1 cellular context compared by ENCODE assay signal in the genomic region with DNA sequence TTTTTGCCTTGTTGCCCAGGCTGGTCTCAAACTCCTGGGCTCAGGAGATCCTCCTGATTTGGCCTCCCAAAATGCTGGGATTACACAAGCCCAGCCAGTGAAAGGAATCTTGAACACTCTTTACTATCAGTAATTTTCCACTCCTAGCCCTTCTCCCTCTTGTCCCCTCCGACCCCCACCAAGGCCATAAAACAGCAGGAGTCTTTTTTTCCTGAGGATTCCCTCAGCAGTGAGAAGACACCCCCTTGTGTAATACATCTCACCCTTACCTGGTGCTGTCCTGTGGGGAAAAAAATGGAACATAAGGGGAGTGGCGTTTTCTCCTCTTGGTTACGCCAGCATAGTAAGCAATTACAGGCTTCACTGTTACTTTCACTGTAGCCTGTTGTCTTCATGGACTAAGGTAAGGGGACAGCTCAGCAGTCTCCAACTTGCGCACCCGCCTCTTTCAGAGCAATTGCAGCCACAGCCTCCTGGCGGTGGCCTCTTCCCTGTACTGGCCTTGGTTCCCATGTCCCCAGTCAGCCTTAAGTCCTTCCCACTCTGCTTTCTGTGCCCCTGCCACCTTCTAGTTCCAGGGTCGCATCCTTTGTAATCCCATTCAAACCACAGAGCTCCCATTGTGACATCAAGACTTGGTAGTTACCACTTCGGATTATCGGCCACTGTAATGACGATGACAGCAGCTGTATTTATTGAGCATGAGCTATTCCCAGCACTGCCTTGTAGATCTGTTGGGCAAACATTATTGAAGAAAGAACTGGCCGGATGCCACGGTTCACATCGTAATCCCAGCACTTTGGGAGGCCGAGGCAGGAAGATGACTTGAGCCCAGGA.
TF ChIP-seq lines count a peak whose summit lies in the region.

No MANE protein-coding gene starts in this region.

TF ChIP-seq in HepG2, 621 proteins besides CTCF, POLR2A, EP300 and RAD21 (continued from another document and continues in another):
- TF ChIP-seq, protein P1, sequence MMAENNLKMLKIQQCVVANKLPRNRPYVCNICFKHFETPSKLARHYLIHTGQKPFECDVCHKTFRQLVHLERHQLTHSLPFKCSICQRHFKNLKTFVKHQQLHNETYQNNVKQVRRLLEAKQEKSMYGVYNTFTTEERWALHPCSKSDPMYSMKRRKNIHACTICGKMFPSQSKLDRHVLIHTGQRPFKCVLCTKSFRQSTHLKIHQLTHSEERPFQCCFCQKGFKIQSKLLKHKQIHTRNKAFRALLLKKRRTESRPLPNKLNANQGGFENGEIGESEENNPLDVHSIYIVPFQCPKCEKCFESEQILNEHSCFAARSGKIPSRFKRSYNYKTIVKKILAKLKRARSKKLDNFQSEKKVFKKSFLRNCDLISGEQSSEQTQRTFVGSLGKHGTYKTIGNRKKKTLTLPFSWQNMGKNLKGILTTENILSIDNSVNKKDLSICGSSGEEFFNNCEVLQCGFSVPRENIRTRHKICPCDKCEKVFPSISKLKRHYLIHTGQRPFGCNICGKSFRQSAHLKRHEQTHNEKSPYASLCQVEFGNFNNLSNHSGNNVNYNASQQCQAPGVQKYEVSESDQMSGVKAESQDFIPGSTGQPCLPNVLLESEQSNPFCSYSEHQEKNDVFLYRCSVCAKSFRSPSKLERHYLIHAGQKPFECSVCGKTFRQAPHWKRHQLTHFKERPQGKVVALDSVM (CRISPR knock-in tag; IDR thresholded peaks at IDR 0.05): peak; percentile 43
- TF ChIP-seq, protein P2, sequence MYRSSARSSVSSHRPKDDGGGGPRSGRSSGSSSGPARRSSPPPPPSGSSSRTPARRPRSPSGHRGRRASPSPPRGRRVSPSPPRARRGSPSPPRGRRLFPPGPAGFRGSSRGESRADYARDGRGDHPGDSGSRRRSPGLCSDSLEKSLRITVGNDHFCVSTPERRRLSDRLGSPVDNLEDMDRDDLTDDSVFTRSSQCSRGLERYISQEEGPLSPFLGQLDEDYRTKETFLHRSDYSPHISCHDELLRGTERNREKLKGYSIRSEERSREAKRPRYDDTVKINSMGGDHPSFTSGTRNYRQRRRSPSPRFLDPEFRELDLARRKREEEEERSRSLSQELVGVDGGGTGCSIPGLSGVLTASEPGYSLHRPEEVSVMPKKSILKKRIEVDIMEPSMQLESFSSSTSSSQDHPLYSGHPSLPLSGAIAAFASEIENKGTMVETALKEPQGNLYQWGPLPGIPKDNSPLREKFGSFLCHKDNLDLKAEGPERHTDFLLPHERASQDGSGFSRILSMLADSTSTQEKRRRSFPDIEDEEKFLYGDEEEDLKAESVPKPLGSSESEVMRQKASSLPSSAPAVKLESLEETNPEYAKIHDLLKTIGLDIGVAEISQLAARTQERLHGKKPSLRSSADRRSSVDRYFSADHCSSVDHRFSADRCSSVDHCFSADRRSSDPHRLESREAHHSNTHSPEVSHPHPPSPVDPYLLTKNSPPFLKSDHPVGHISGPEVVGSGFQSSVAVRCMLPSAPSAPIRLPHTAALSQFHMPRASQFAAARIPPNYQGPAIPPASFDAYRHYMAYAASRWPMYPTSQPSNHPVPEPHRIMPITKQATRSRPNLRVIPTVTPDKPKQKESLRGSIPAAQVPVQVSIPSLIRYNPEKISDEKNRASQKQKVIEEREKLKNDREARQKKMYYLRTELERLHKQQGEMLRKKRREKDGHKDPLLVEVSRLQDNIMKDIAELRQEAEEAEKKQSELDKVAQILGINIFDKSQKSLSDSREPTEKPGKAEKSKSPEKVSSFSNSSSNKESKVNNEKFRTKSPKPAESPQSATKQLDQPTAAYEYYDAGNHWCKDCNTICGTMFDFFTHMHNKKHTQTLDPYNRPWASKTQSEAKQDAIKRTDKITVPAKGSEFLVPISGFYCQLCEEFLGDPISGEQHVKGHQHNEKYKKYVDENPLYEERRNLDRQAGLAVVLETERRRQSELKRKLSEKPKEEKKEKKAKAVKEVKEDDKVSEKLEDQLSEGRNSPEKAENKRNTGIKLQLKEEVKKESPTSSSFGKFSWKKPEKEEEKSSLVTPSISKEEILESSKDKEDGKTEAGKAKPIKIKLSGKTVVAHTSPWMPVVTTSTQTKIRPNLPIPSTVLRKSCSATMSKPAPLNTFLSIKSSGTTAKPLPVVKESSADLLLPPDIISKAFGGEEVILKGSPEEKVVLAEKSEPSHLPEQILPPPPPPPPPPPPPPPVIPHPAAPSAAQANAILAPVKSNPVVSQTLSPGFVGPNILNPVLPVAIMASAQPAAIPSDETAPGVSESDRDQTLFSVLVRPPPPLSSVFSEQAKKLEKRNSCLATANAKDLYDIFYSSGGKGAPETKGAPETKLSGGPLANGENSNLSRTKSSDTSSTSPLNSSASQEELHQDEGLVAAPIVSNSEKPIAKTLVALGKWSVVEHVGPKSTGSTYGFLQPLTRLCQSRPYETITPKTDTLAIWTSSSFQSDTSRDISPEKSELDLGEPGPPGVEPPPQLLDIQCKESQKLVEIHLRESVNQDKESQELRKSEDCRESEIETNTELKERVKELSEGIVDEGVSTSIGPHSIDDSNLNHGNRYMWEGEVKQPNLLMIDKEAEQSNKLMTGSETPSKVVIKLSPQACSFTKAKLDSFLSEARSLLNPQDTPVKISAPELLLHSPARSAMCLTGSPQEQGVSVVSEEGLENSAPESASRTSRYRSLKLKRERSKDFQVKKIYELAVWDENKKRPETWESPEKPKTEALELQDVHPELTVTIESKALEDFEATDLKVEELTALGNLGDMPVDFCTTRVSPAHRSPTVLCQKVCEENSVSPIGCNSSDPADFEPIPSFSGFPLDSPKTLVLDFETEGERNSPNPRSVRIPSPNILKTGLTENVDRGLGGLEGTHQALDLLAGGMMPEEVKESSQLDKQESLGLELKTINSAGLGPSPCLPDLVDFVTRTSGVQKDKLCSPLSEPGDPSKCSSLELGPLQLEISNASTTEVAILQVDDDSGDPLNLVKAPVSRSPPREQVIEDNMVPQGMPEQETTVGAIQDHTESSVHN (CRISPR knock-in tag; IDR thresholded peaks at IDR 0.05): no peak
- TF ChIP-seq SOX5 (CRISPR knock-in tag; IDR thresholded peaks at IDR 0.05; ENCODE audit: borderline replicate concordance) (no peak; the same call in 1 of the 2 replicates), PAF1 (CRISPR knock-in tag; IDR thresholded peaks at IDR 0.05) (no peak), NR2F6 (IDR thresholded peaks at IDR 0.05) (no peak), NR2F6 (CRISPR knock-in tag; IDR thresholded peaks at IDR 0.05) (no peak), MIER2 (CRISPR knock-in tag; IDR thresholded peaks at IDR 0.05) (no peak), GATAD1 (CRISPR knock-in tag; IDR thresholded peaks at IDR 0.05) (no peak), ZNF530 (CRISPR knock-in tag; IDR thresholded peaks at IDR 0.05; ENCODE audit: low read depth) (no peak), ZNF10 (CRISPR knock-in tag; IDR thresholded peaks at IDR 0.05; ENCODE audit: borderline replicate concordance, low read depth) (no peak), IRX3 (CRISPR knock-in tag; IDR thresholded peaks at IDR 0.05; ENCODE audit: borderline replicate concordance, low read depth) (no peak), PTBP1 (IDR thresholded peaks at IDR 0.05; ENCODE audit: low read depth, low read length, poor library complexity, severe bottlenecking) (no peak), GATA4 (IDR thresholded peaks at IDR 0.05; ENCODE audit: borderline replicate concordance, low read depth) (no peak), MEF2D (CRISPR knock-in tag; IDR thresholded peaks at IDR 0.05) (no peak), ZFAT (CRISPR knock-in tag; conservative IDR thresholded peaks at IDR 0.05) (no peak), ZNF383 (CRISPR knock-in tag; IDR thresholded peaks at IDR 0.05; ENCODE audit: borderline replicate concordance) (no peak), ZNF547 (CRISPR knock-in tag; IDR thresholded peaks at IDR 0.05) (no peak), KDM2A (CRISPR knock-in tag; IDR thresholded peaks at IDR 0.05; ENCODE audit: borderline replicate concordance, low read depth) (no peak), REXO4 (CRISPR knock-in tag; IDR thresholded peaks at IDR 0.05; ENCODE audit: borderline replicate concordance) (no peak), SETDB1 (CRISPR knock-in tag; IDR thresholded peaks at IDR 0.05; ENCODE audit: borderline replicate concordance) (no peak), ZNF556 (CRISPR knock-in tag; IDR thresholded peaks at IDR 0.05; ENCODE audit: borderline replicate concordance) (peak; percentile 66; the same call in 1 of the 2 replicates), ZNF337 (CRISPR knock-in tag; IDR thresholded peaks at IDR 0.05; ENCODE audit: borderline replicate concordance, low read depth) (no peak), ZNF253 (CRISPR knock-in tag; IDR thresholded peaks at IDR 0.05; ENCODE audit: borderline replicate concordance) (no peak), JDP2 (CRISPR knock-in tag; IDR thresholded peaks at IDR 0.05; ENCODE audit: borderline replicate concordance) (no peak), ZNF496 (CRISPR knock-in tag; IDR thresholded peaks at IDR 0.05; ENCODE audit: insufficient replicate concordance) (no peak), ZIK1 (CRISPR knock-in tag; IDR thresholded peaks at IDR 0.05; ENCODE audit: borderline replicate concordance, low read depth) (no peak)
- TF ChIP-seq, protein P3, sequence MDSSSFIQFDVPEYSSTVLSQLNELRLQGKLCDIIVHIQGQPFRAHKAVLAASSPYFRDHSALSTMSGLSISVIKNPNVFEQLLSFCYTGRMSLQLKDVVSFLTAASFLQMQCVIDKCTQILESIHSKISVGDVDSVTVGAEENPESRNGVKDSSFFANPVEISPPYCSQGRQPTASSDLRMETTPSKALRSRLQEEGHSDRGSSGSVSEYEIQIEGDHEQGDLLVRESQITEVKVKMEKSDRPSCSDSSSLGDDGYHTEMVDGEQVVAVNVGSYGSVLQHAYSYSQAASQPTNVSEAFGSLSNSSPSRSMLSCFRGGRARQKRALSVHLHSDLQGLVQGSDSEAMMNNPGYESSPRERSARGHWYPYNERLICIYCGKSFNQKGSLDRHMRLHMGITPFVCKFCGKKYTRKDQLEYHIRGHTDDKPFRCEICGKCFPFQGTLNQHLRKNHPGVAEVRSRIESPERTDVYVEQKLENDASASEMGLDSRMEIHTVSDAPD (CRISPR knock-in tag; IDR thresholded peaks at IDR 0.05): no peak
- TF ChIP-seq, protein P4, sequence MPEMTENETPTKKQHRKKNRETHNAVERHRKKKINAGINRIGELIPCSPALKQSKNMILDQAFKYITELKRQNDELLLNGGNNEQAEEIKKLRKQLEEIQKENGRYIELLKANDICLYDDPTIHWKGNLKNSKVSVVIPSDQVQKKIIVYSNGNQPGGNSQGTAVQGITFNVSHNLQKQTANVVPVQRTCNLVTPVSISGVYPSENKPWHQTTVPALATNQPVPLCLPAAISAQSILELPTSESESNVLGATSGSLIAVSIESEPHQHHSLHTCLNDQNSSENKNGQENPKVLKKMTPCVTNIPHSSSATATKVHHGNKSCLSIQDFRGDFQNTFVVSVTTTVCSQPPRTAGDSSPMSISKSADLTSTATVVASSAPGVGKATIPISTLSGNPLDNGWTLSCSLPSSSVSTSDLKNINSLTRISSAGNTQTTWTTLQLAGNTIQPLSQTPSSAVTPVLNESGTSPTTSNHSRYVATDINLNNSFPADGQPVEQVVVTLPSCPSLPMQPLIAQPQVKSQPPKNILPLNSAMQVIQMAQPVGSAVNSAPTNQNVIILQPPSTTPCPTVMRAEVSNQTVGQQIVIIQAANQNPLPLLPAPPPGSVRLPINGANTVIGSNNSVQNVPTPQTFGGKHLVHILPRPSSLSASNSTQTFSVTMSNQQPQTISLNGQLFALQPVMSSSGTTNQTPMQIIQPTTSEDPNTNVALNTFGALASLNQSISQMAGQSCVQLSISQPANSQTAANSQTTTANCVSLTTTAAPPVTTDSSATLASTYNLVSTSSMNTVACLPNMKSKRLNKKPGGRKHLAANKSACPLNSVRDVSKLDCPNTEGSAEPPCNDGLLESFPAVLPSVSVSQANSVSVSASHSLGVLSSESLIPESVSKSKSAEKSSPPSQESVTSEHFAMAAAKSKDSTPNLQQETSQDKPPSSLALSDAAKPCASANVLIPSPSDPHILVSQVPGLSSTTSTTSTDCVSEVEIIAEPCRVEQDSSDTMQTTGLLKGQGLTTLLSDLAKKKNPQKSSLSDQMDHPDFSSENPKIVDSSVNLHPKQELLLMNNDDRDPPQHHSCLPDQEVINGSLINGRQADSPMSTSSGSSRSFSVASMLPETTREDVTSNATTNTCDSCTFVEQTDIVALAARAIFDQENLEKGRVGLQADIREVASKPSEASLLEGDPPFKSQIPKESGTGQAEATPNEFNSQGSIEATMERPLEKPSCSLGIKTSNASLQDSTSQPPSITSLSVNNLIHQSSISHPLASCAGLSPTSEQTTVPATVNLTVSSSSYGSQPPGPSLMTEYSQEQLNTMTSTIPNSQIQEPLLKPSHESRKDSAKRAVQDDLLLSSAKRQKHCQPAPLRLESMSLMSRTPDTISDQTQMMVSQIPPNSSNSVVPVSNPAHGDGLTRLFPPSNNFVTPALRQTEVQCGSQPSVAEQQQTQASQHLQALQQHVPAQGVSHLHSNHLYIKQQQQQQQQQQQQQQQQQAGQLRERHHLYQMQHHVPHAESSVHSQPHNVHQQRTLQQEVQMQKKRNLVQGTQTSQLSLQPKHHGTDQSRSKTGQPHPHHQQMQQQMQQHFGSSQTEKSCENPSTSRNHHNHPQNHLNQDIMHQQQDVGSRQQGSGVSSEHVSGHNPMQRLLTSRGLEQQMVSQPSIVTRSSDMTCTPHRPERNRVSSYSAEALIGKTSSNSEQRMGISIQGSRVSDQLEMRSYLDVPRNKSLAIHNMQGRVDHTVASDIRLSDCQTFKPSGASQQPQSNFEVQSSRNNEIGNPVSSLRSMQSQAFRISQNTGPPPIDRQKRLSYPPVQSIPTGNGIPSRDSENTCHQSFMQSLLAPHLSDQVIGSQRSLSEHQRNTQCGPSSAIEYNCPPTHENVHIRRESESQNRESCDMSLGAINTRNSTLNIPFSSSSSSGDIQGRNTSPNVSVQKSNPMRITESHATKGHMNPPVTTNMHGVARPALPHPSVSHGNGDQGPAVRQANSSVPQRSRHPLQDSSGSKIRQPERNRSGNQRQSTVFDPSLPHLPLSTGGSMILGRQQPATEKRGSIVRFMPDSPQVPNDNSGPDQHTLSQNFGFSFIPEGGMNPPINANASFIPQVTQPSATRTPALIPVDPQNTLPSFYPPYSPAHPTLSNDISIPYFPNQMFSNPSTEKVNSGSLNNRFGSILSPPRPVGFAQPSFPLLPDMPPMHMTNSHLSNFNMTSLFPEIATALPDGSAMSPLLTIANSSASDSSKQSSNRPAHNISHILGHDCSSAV (CRISPR knock-in tag; IDR thresholded peaks at IDR 0.05; ENCODE audit: borderline replicate concordance): no peak
- TF ChIP-seq, protein P5, sequence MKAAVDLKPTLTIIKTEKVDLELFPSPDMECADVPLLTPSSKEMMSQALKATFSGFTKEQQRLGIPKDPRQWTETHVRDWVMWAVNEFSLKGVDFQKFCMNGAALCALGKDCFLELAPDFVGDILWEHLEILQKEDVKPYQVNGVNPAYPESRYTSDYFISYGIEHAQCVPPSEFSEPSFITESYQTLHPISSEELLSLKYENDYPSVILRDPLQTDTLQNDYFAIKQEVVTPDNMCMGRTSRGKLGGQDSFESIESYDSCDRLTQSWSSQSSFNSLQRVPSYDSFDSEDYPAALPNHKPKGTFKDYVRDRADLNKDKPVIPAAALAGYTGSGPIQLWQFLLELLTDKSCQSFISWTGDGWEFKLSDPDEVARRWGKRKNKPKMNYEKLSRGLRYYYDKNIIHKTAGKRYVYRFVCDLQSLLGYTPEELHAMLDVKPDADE (CRISPR knock-in tag; IDR thresholded peaks at IDR 0.05): no peak
- TF ChIP-seq, protein P6, sequence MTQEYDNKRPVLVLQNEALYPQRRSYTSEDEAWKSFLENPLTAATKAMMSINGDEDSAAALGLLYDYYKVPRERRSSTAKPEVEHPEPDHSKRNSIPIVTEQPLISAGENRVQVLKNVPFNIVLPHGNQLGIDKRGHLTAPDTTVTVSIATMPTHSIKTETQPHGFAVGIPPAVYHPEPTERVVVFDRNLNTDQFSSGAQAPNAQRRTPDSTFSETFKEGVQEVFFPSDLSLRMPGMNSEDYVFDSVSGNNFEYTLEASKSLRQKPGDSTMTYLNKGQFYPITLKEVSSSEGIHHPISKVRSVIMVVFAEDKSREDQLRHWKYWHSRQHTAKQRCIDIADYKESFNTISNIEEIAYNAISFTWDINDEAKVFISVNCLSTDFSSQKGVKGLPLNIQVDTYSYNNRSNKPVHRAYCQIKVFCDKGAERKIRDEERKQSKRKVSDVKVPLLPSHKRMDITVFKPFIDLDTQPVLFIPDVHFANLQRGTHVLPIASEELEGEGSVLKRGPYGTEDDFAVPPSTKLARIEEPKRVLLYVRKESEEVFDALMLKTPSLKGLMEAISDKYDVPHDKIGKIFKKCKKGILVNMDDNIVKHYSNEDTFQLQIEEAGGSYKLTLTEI (CRISPR knock-in tag; conservative IDR thresholded peaks at IDR 0.05): no peak
